In genomic region chr19:35899547-35900214, GRCh38 we compare ENCODE assay signal across 8 cellular contexts. TPM values are rescaled to one million over a fixed set of nuclear protein-coding genes. Genes with fewer than 3 reads are reported as not detected.
A peak's percentile ranks its signal among the peaks of the same experiment; 100 is the strongest.
DNase-seq lines count a peak whose midpoint lies in the region; ATAC-seq and TF ChIP-seq lines count a peak whose summit lies in the region.

No MANE protein-coding gene starts in this region.

- H3K27ac ChIP-seq in AG04450 (ENCODE audit: low read depth, low read length) (peak overlapping the region; percentile 61), ectodermal cell (ENCODE audit: insufficient read depth, low read depth, low read length, poor library complexity, severe bottlenecking) (no peak overlapping the region), lower lobe of right lung (peak overlapping the region; percentile 86)

- POLR2A ChIA-PET in AG04450 (lab: Yijun Ruan, JAX): no interaction called here

- H3K36me3 ChIP-seq in ectodermal cell (ENCODE audit: control insufficient read depth, insufficient read depth, low read length) (peaks cover 4% of the 10 kb centered on the region), lower lobe of right lung (peaks cover 34% of the 10 kb centered on the region)

- no peaks in the 10 kb centered on the region for H3K27me3 ChIP-seq in AG04450 (ENCODE audit: control insufficient read depth, insufficient read depth, low read length)
- peaks cover 29% of the 10 kb centered on the region for H3K27me3 ChIP-seq in ectodermal cell (ENCODE audit: control insufficient read depth, insufficient read depth, low read length, poor library complexity, severe bottlenecking)
- no peaks in the 10 kb centered on the region for H3K27me3 ChIP-seq in lower lobe of right lung (ENCODE audit: low read depth)

- intact Hi-C loops in lower lobe of right lung (cut with DNase I): no loop called here

- no peaks in the 10 kb centered on the region; the same call in 1 of the 2 replicates for H3K9me3 ChIP-seq in AG04450 (ENCODE audit: control insufficient read depth, insufficient read depth, low read length)
- H3K9me3 ChIP-seq in ectodermal cell (ENCODE audit: control insufficient read depth, low read length): no peaks in the 10 kb centered on the region
- H3K9me3 ChIP-seq in lower lobe of right lung: no peaks in the 10 kb centered on the region

- ATAC-seq in GM18873 (IDR thresholded peaks at IDR 0.05; ENCODE audit: low FRiP score, unreplicated experiment) (peak; percentile 28), HG03460 (IDR thresholded peaks at IDR 0.05; ENCODE audit: unreplicated experiment) (peak; percentile 39), lower lobe of right lung (peak; percentile 91 to 92)

- H3K4me1 ChIP-seq in ectodermal cell (ENCODE audit: control insufficient read depth, insufficient read depth, low read length) (peaks cover 4% of the 10 kb centered on the region), lower lobe of right lung (peaks cover 48% of the 10 kb centered on the region)

- WGBS in ectodermal cell, 2 experiments: 0% methylated on average over 40 to 42 of the region's 43 CpGs

- H3K4me3 ChIP-seq in AG04450 (ENCODE audit: low read depth, low read length) (peak overlapping the region; percentile 74), ectodermal cell (ENCODE audit: insufficient read depth, low read depth, low read length) (peak overlapping the region; percentile 87), lower lobe of right lung (peak overlapping the region; percentile 80)

- no peak for DNase-seq in AG04450 (ENCODE audit: low read depth, low spot score)
- peak; percentile 41 for DNase-seq in NCI-H748 treated with DMSO at 0.1 percent for 48 hours (lab: John Stamatoyannopoulos, UW)
- peak; percentile 71 to 82 for DNase-seq in activated CD8-positive, alpha-beta memory T cell treated with anti-CD3 and anti-CD28 coated beads for 1 hour (ENCODE audit: extremely low read depth in 1 of 2, low read depth in 1 of 2)
- DNase-seq in lower lobe of right lung: peak; percentile 93
- peak; percentile 78 to 90 for DNase-seq in stimulated activated CD4-positive, alpha-beta T cell treated with anti-CD3 and anti-CD28 coated beads, Interleukin-4, amount 100 ng/mL, for 48 hours (ENCODE audit: low read depth in 2 of 2)

- no peak for TF ChIP-seq CTCF in AG04450 (IDR thresholded peaks at IDR 0.05; ENCODE audit: low read depth, low read length)
- TF ChIP-seq CTCF in lower lobe of right lung (IDR thresholded peaks at IDR 0.05): no peak

- CTCF ChIA-PET in AG04450 (lab: Charles Lee): interaction anchor here (1.4 kb wide), 1 partner anchor 31 kb away, joined by 4 read pairs; no protein-coding TSS in a partner anchor

RNA-seq across cellular contexts. Expression of gene NFKBID, which starts 0.7 kb away (rescaled TPM):
- polyA plus RNA-seq in AG04450 (2011; rRNA removed): 1.5 and 2.3 TPM in 2 replicates
- polyA minus RNA-seq in AG04450 (2011; rRNA and poly(A)+ RNA removed): 3.2 and 5.4 TPM in 2 replicates
- 6.9 TPM for polyA plus RNA-seq in ectodermal cell (2013, experiment 1 of 4)
- 8.1 TPM for polyA plus RNA-seq in ectodermal cell (2013, experiment 2 of 4)
- polyA plus RNA-seq in ectodermal cell (2013, experiment 3 of 4): 5.7 TPM
- polyA plus RNA-seq in ectodermal cell (2013, experiment 4 of 4): 10.5 TPM
- total RNA-seq in lower lobe of right lung: 17.2 TPM

RNA-seq across cellular contexts. Expression of gene HCST, which starts 2.6 kb away (rescaled TPM):
- 0.31 and 0.42 TPM in 2 replicates for polyA plus RNA-seq in AG04450 (2011; rRNA removed)
- polyA minus RNA-seq in AG04450 (2011; rRNA and poly(A)+ RNA removed): 0.69 and 0.78 TPM in 2 replicates
- polyA plus RNA-seq in ectodermal cell (2013, experiment 1 of 4): not detected
- not detected for polyA plus RNA-seq in ectodermal cell (2013, experiment 2 of 4)
- not detected for polyA plus RNA-seq in ectodermal cell (2013, experiment 3 of 4)
- polyA plus RNA-seq in ectodermal cell (2013, experiment 4 of 4): not detected
- 43.3 TPM for total RNA-seq in lower lobe of right lung

RNA-seq across cellular contexts. Expression of gene TYROBP, which starts 8.4 kb away (rescaled TPM):
- polyA plus RNA-seq in AG04450 (2011; rRNA removed): not detected in 2 replicates
- not detected in 2 replicates for polyA minus RNA-seq in AG04450 (2011; rRNA and poly(A)+ RNA removed)
- not detected for polyA plus RNA-seq in ectodermal cell (2013, experiment 1 of 4)
- not detected for polyA plus RNA-seq in ectodermal cell (2013, experiment 2 of 4)
- polyA plus RNA-seq in ectodermal cell (2013, experiment 3 of 4): not detected
- not detected for polyA plus RNA-seq in ectodermal cell (2013, experiment 4 of 4)
- 460 TPM for total RNA-seq in lower lobe of right lung

RNA-seq across cellular contexts. Expression of gene APLP1, which starts 31.3 kb away (rescaled TPM):
- 6.8 and 10.9 TPM in 2 replicates for polyA plus RNA-seq in AG04450 (2011; rRNA removed)
- 3.3 and 4.4 TPM in 2 replicates for polyA minus RNA-seq in AG04450 (2011; rRNA and poly(A)+ RNA removed)
- polyA plus RNA-seq in ectodermal cell (2013, experiment 1 of 4): 259 TPM
- polyA plus RNA-seq in ectodermal cell (2013, experiment 2 of 4): 250 TPM
- polyA plus RNA-seq in ectodermal cell (2013, experiment 3 of 4): 227 TPM
- 275 TPM for polyA plus RNA-seq in ectodermal cell (2013, experiment 4 of 4)
- 2.1 TPM for total RNA-seq in lower lobe of right lung

RNA-seq across cellular contexts. Expression of gene LRFN3, which starts 36.5 kb away (rescaled TPM):
- 0.69 and 1.1 TPM in 2 replicates for polyA plus RNA-seq in AG04450 (2011; rRNA removed)
- 0.46 and 1.1 TPM in 2 replicates for polyA minus RNA-seq in AG04450 (2011; rRNA and poly(A)+ RNA removed)
- polyA plus RNA-seq in ectodermal cell (2013, experiment 1 of 4): 28.0 TPM
- 33.3 TPM for polyA plus RNA-seq in ectodermal cell (2013, experiment 2 of 4)
- polyA plus RNA-seq in ectodermal cell (2013, experiment 3 of 4): 34.4 TPM
- 32.7 TPM for polyA plus RNA-seq in ectodermal cell (2013, experiment 4 of 4)
- 14.6 TPM for total RNA-seq in lower lobe of right lung

Comparison
In these comparisons a context has a peak if more than half of its experiments do, and no peak if none do; other contexts are left out.
1. ATAC-seq: peak in every context shown above with its lines; median percentile 92 in lower lobe of right lung; 39 in HG03460; 28 in GM18873.